In genomic region chr5:142283304-142283703, GRCh38 we compare ENCODE assay signal across 19 cellular contexts. TPM values are rescaled to one million over a fixed set of nuclear protein-coding genes. Genes with fewer than 3 reads are reported as not detected.
DNase-seq lines count a peak whose midpoint lies in the region; ATAC-seq, FAIRE-seq and TF ChIP-seq lines count a peak whose summit lies in the region.
"Had no signal": no experiment of that assay in that cellular context is flagged by ENCODE, and none has a peak within 500 bp of the region (broad histone marks: within the 10 kb centered on the region; RNA-seq: fewer than 3 reads in every experiment).

No MANE protein-coding gene starts in this region.

- H3K23me2 ChIP-seq in H9 (ENCODE audit: insufficient read length, low read depth, low read length, poor library complexity, severe bottlenecking), result no peaks in the 10 kb centered on the region

- H2BK5ac ChIP-seq in H9 (ENCODE audit: insufficient read length, low read length), result no peak overlapping the region

- ATAC-seq in HepG2 (no peak), right lobe of liver (no peak), GM19328 (IDR thresholded peaks at IDR 0.05; ENCODE audit: unreplicated experiment) (no peak)

- no peak overlapping the region for H3K4me3 ChIP-seq in HepG2 (replicated peaks in 1 of 3; ENCODE audit: insufficient read depth in 1 of 3, low read depth in 2 of 3, low read length in 3 of 3)
- H3K4me3 ChIP-seq in right lobe of liver, result no peak overlapping the region
- H3K4me3 ChIP-seq in epithelial cell of esophagus (ENCODE audit: low read length), result no peak overlapping the region
- no peak overlapping the region for H3K4me3 ChIP-seq in sigmoid colon
- H3K4me3 ChIP-seq: GM23248 had no signal

- H3K27ac Mint-ChIP-seq in H9, result peak overlapping the region in 1 of 3 experiments; percentile 29; a peak in 2 of 7 replicates

- no TSS peak for BruUV-seq in HepG2 (replicated peaks; lab: Mats Ljungman, UMichigan)

- no peak for TF ChIP-seq CTCF in HepG2 (CRISPR knock-in tag; IDR thresholded peaks at IDR 0.05)
- no peak for TF ChIP-seq CTCF in right lobe of liver (IDR thresholded peaks at IDR 0.05)
- no peak for TF ChIP-seq CTCF in epithelial cell of esophagus (IDR thresholded peaks at IDR 0.05; ENCODE audit: insufficient read depth, low read depth, low read length, missing control alignments)
- no peak for TF ChIP-seq CTCF in sigmoid colon (IDR thresholded peaks at IDR 0.05)
- no peak for TF ChIP-seq CTCF in H9 (conservative IDR thresholded peaks at IDR 0.05)

- H3K4me2 ChIP-seq in HepG2 (ENCODE audit: low read depth, low read length) (no peak overlapping the region), H9 (ENCODE audit: insufficient read depth, insufficient read length, low read length) (no peak overlapping the region)
- H3K4me2 ChIP-seq: KMS-11 had no signal

- H3K36me3 ChIP-seq in HepG2 (replicated peaks in 1 of 2; ENCODE audit: control insufficient read depth in 1 of 2, insufficient read depth in 2 of 2, low read length in 2 of 2) (no peaks in the 10 kb centered on the region), right lobe of liver (no peaks in the 10 kb centered on the region), sigmoid colon (no peaks in the 10 kb centered on the region)

- H3K27me3 ChIP-seq in HepG2 (ENCODE audit: control insufficient read depth in 1 of 2, insufficient read depth in 2 of 2, low read length in 2 of 2) (no peaks in the 10 kb centered on the region), right lobe of liver (no peaks in the 10 kb centered on the region), sigmoid colon (no peaks in the 10 kb centered on the region), H9 (ENCODE audit: insufficient read depth, low read length) (no peaks in the 10 kb centered on the region)

- H2BK12ac ChIP-seq in H9 (ENCODE audit: insufficient read length, low read depth, low read length), result no peak overlapping the region

- H4K91ac ChIP-seq in H9 (ENCODE audit: insufficient read length, low read depth, low read length), result no peak overlapping the region

- H3K4me1 ChIP-seq in HepG2 (ENCODE audit: insufficient read depth, low read length), result peaks cover 34% of the 10 kb centered on the region
- H3K4me1 ChIP-seq in right lobe of liver, result no peaks in the 10 kb centered on the region
- H3K4me1 ChIP-seq in sigmoid colon, result no peaks in the 10 kb centered on the region
- 0 out of 2 replicates have a peak, but pooled peaks cover 2% of the 10 kb centered on the region for H3K4me1 ChIP-seq in H9 (ENCODE audit: insufficient read depth, low read length)

- H4K8ac ChIP-seq in H9 (replicated peaks; ENCODE audit: insufficient read length, low read depth, low read length), result no peak overlapping the region

- FAIRE-seq in HepG2 (lab: Jason Lieb, UNC), result no peak
- FAIRE-seq: RCC 7860 had no signal

- H2BK15ac ChIP-seq in H9 (ENCODE audit: low read depth, low read length), result no peak overlapping the region

- no peak overlapping the region for H3T11ph ChIP-seq in H9 (ENCODE audit: low read length)

- no peak overlapping the region for H3K56ac ChIP-seq in H9 (ENCODE audit: insufficient read length, low read depth, low read length)

- TF ChIP-seq RAD21 in HepG2 (CRISPR knock-in tag; IDR thresholded peaks at IDR 0.05), result no peak

- in situ Hi-C loops in HepG2 (cut with HindIII; ENCODE audit: extremely low pct_ligation_motif_present, low pct_unique_long_range_greater_than_20kb), result no loop called here

- TF ChIP-seq EP300 in HepG2 (IDR thresholded peaks at IDR 0.05; ENCODE audit: low read depth in 2 of 2, low read length in 2 of 2) (no peak), HepG2 (CRISPR knock-in tag; IDR thresholded peaks at IDR 0.05; ENCODE audit: borderline replicate concordance) (no peak), sigmoid colon (IDR thresholded peaks at IDR 0.05) (no peak)

- H3K14ac ChIP-seq in H9 (ENCODE audit: insufficient read depth, low read length), result no peak overlapping the region

- DNase-seq in HepG2 (ENCODE audit: low spot score), result no peak
- no peak for DNase-seq in right lobe of liver
- peak; percentile 52 for DNase-seq in NCI-H510A treated with DMSO at 0.1 percent for 48 hours (lab: John Stamatoyannopoulos, UW)
- peak; percentile 93 for DNase-seq in epithelial cell of esophagus (ENCODE audit: low read depth)
- no peak for DNase-seq in NCI-H146 treated with DMSO at 0.1 percent for 48 hours (lab: John Stamatoyannopoulos, UW; ENCODE audit: unreplicated experiment)
- DNase-seq in sigmoid colon, result no peak
- DNase-seq in H9, result no peak
- DNase-seq: DMS 273 treated with DMSO at 0.1 percent for 48 hours, GM23248, NCI-H1048, NCI-H1436 treated with DMSO at 0.1 percent for 48 hours, NCI-H2081 treated with DMSO at 0.1 percent for 48 hours, NCI-H2227 treated with DMSO at 0.1 percent for 48 hours, NCI-H526, SIG-M5 had no signal

- H3K18ac ChIP-seq in H9 (ENCODE audit: insufficient read length, low read depth, low read length), result no peak overlapping the region

- intact Hi-C loops in HepG2 (cut with micrococcal nuclease; ENCODE audit: unreplicated experiment) (no loop called here), right lobe of liver (cut with DNase I) (no loop called here), sigmoid colon (cut with DNase I) (no loop called here)

- H4K20me1 ChIP-seq in HepG2 (ENCODE audit: insufficient read depth, low read length) (no peaks in the 10 kb centered on the region), H9 (ENCODE audit: control insufficient read depth, insufficient read depth, insufficient read length) (no peaks in the 10 kb centered on the region)

- peaks cover 50 to 55% of the 10 kb centered on the region in 2 experiments for H3K4me1 Mint-ChIP-seq in H9

- H3K4ac ChIP-seq in H9 (ENCODE audit: low read depth, low read length), result no peak overlapping the region

- WGBS in HepG2 (ENCODE audit: low lambda C conversion rate), result 80% methylated on average over 4 of the region's 6 CpGs
- WGBS in right lobe of liver (ENCODE audit: insufficient coverage, low coverage, low lambda C conversion rate, missing lambda C conversion rate), result 78% methylated on average over 4 of the region's 6 CpGs
- WGBS in sigmoid colon, 2 donors, result 77 to 80% methylated on average over 6 of the region's 6 CpGs
- WGBS in H9 (ENCODE audit: extremely low coverage, insufficient read length, low lambda C conversion rate), result no CpG with 5 or more reads among the region's 6 CpGs

- no peak overlapping the region for H4K5ac ChIP-seq in H9 (ENCODE audit: insufficient read length, low read depth, low read length)

- H3K9ac ChIP-seq in HepG2 (ENCODE audit: insufficient read depth, low read depth, low read length) (no peak overlapping the region), H9 (ENCODE audit: extremely low read depth, insufficient read length, low read length) (no peak overlapping the region)
- H3K9ac ChIP-seq: GM23248, KMS-11 had no signal

- H3K9me3 Mint-ChIP-seq in H9, result no peaks in the 10 kb centered on the region

- H2AK5ac ChIP-seq in H9 (ENCODE audit: insufficient read length, low read length), result no peak overlapping the region

- H2AFZ ChIP-seq in HepG2 (ENCODE audit: low read length) (no peak overlapping the region), H9 (ENCODE audit: low read length) (no peak overlapping the region)
- H2AFZ ChIP-seq: GM23248 had no signal

- no peak overlapping the region for H3K27ac ChIP-seq in HepG2 (ENCODE audit: extremely low read length, insufficient read depth, low read length)
- no peak overlapping the region for H3K27ac ChIP-seq in right lobe of liver
- no peak overlapping the region for H3K27ac ChIP-seq in sigmoid colon
- H3K27ac ChIP-seq in H9 (ENCODE audit: insufficient read length, low read depth, low read length), result no peak overlapping the region
- H3K27ac ChIP-seq: C4-2B, GM23248, KMS-11 had no signal

- no peak overlapping the region for H2BK20ac ChIP-seq in H9 (ENCODE audit: low read depth, low read length, poor library complexity, severe bottlenecking)

- TF ChIP-seq POLR2A in HepG2 (IDR thresholded peaks at IDR 0.05; ENCODE audit: insufficient read depth in 1 of 2, low read depth in 2 of 2, low read length in 2 of 2) (no peak), right lobe of liver (IDR thresholded peaks at IDR 0.05) (no peak), sigmoid colon (IDR thresholded peaks at IDR 0.05) (no peak)

- H3K79me2 ChIP-seq in HepG2 (ENCODE audit: insufficient read depth, low read length) (no peaks in the 10 kb centered on the region), H9 (ENCODE audit: insufficient read depth, low read length) (no peaks in the 10 kb centered on the region)

- no peaks in the 10 kb centered on the region; the same call in none of the 2 replicates for H3K27me3 Mint-ChIP-seq in H9 (ENCODE audit: low read depth)

- H3K36me3 Mint-ChIP-seq in H9 (ENCODE audit: insufficient read depth in 1 of 3, low read depth in 3 of 3), result peaks cover 0 to 5% (median 0%) of the 10 kb centered on the region in 3 experiments; a peak in 2 of 7 replicates

- H3K23ac ChIP-seq in H9 (ENCODE audit: insufficient read length, low read depth, low read length), result no peak overlapping the region

- CTCF ChIA-PET in HepG2 (lab: Yijun Ruan, JAX; ENCODE audit: low intra/inter-chr PET ratio, low total read pairs), result no interaction called here

- POLR2A ChIA-PET in HepG2 (lab: Yijun Ruan, JAX), result no interaction called here

- H3K9me3 ChIP-seq in HepG2 (ENCODE audit: low read length) (no peaks in the 10 kb centered on the region), right lobe of liver (no peaks in the 10 kb centered on the region), sigmoid colon (no peaks in the 10 kb centered on the region), H9 (ENCODE audit: control insufficient read depth, low read depth, low read length) (no peaks in the 10 kb centered on the region)

- no peak overlapping the region for H3K4me3 Mint-ChIP-seq in H9

- H2BK120ac ChIP-seq in H9 (ENCODE audit: low read depth, low read length, poor library complexity, severe bottlenecking), result no peak overlapping the region

- no peaks in the 10 kb centered on the region for H3K79me1 ChIP-seq in H9 (ENCODE audit: insufficient read depth, low read depth, low read length, poor library complexity, severe bottlenecking)

RNA-seq across cellular contexts. Expression of gene SPRY4, which starts 41.5 kb away (rescaled TPM):
- total RNA-seq in HepG2 (2016; rRNA removed; fragmentation: Illumina TruSeq; extraction: Trizol) (8.9 and 9.0 TPM in 2 replicates), right lobe of liver (10 to 100 TPM in 2 of 6 experiments, 1 to 10 TPM in 4; 3.9 to 11.6 (median 7.3) TPM), sigmoid colon (10 to 100 TPM in 3 of 4 donors, 1 to 10 TPM in 1; 8.6 to 15.7 (median 12.4) TPM), H9 (2021) (92.4 and 95.9 TPM in 2 replicates)
- total RNA-seq in HepG2 (2016; cell fraction: cytosol; rRNA removed; fragmentation: Illumina TruSeq; extraction: Trizol; ENCODE audit: low read depth), result 1.6 and 1.8 TPM in 2 replicates
- total RNA-seq in HepG2 (2016; cell fraction: insoluble cytoplasmic fraction; rRNA removed; fragmentation: Illumina TruSeq; extraction: Trizol), result 8.3 and 8.7 TPM in 2 replicates
- 5.8 and 6.0 TPM in 2 replicates for total RNA-seq in HepG2 (2016; cell fraction: membrane; rRNA removed; fragmentation: Illumina TruSeq; extraction: Trizol)
- 12.5 and 16.8 TPM in 2 replicates for total RNA-seq in HepG2 (2016; cell fraction: nucleus; rRNA removed; fragmentation: Illumina TruSeq; extraction: Trizol)
- polyA plus RNA-seq in HepG2 (2011; rRNA removed) (17.8 and 19.2 TPM in 2 replicates), sigmoid colon (1 to 10 TPM; 1.8 to 5.1 (median 3.5) TPM)
- polyA plus RNA-seq in HepG2 (2011; cell fraction: cytosol; rRNA removed), result 10.9 and 12.6 TPM in 2 replicates
- 61.0 and 63.7 TPM in 2 replicates for polyA plus RNA-seq in HepG2 (2011; cell fraction: nucleus; rRNA removed)
- 10.0 and 17.2 TPM in 2 replicates for polyA plus RNA-seq in HepG2 (2012)
- 0.37 and 0.40 TPM in 2 replicates for polyA plus RNA-seq in HepG2 (2016; cell fraction: cytosol; fragmentation: Illumina TruSeq; extraction: Trizol; ENCODE audit: low read depth)
- 6.9 and 9.0 TPM in 2 replicates for polyA plus RNA-seq in HepG2 (2016; cell fraction: insoluble cytoplasmic fraction; fragmentation: Illumina TruSeq; extraction: Trizol; ENCODE audit: low read depth)
- polyA plus RNA-seq in HepG2 (2016; cell fraction: membrane; fragmentation: Illumina TruSeq; extraction: Trizol; ENCODE audit: low read depth), result 2.0 and 2.1 TPM in 2 replicates
- 21.3 and 22.7 TPM in 2 replicates for polyA plus RNA-seq in HepG2 (2016; cell fraction: nucleus; fragmentation: Illumina TruSeq; extraction: Trizol; ENCODE audit: insufficient read depth, low read depth)
- 0.09 and 81.1 TPM in 2 replicates for polyA minus RNA-seq in HepG2 (2011; rRNA and poly(A)+ RNA removed; ENCODE audit: low replicate concordance)
- 21.7 and 22.2 TPM in 2 replicates for polyA minus RNA-seq in HepG2 (2011; cell fraction: cytosol; rRNA and poly(A)+ RNA removed)
- polyA minus RNA-seq in HepG2 (2011; cell fraction: nucleus; rRNA and poly(A)+ RNA removed), result 40.0 and 40.4 TPM in 2 replicates

Comparison
In these comparisons a context has a peak if more than half of its experiments do, and no peak if none do; other contexts are left out.
1. DNase-seq: peak in NCI-H510A treated with DMSO at 0.1 percent for 48 hours (single experiment) and epithelial cell of esophagus (single experiment); none in HepG2 (single experiment), right lobe of liver (0 of 3), NCI-H146 treated with DMSO at 0.1 percent for 48 hours (single experiment), sigmoid colon (single experiment) and H9 (single experiment).